8 cellular contexts compared by ENCODE assay signal in genomic region chr1:212284744-212285684, GRCh38. TPM values are rescaled to one million over a fixed set of nuclear protein-coding genes. Genes with fewer than 3 reads are reported as not detected.
DNase-seq lines count a peak whose midpoint lies in the region; ATAC-seq and TF ChIP-seq lines count a peak whose summit lies in the region.

PPP2R5A (plus strand) TSS chr1:212285410; CDS start chr1:212286111, 701 bp downstream.

- H3K79me2 ChIP-seq in KMS-11 (ENCODE audit: insufficient read depth, low read depth), result peaks cover 36% of the 10 kb centered on the region

- TF ChIP-seq POLR2A in Peyer's patch (IDR thresholded peaks at IDR 0.05), result peak; percentile 93 to 98
- TF ChIP-seq POLR2A in esophagus muscularis mucosa (IDR thresholded peaks at IDR 0.05; ENCODE audit: low read depth), result peak; percentile 90

- peak within 1 kb of the TSS; percentile 86 for H3K4me2 ChIP-seq in KMS-11

- H3K4me3 ChIP-seq in KMS-11 (IDR thresholded peaks at IDR 0.05; ENCODE audit: insufficient read depth, low read depth, low read length) (peak within 1 kb of the TSS; percentile 95), Peyer's patch (peak within 1 kb of the TSS; percentile 84 to 100 (median 90)), esophagus muscularis mucosa (peak within 1 kb of the TSS; percentile 78 to 95 (median 92))

- WGBS in esophagus muscularis mucosa, result 0% methylated on average over 22 of the region's 92 CpGs

- no peaks in the 10 kb centered on the region for H3K27me3 Mint-ChIP-seq in activated T-cell treated with anti-CD3 and anti-CD28 coated beads, Interleukin-2, amount 50 U/mL, for 72 hours (ENCODE audit: low read depth)

- TF ChIP-seq CTCF in KMS-11 (conservative IDR thresholded peaks at IDR 0.05; ENCODE audit: low read depth, low read length), result peak; percentile 73
- TF ChIP-seq CTCF in Peyer's patch (IDR thresholded peaks at IDR 0.05), result peak in 5 of 6 experiments; percentile 26 to 48 (median 42)
- peak in 2 of 3 experiments; percentile 21 to 22 for TF ChIP-seq CTCF in esophagus muscularis mucosa (IDR thresholded peaks at IDR 0.05)

- peaks cover 4 to 6% of the 10 kb centered on the region in 2 donors for H3K36me3 Mint-ChIP-seq in activated T-cell treated with anti-CD3 and anti-CD28 coated beads, Interleukin-2, amount 50 U/mL, for 72 hours (ENCODE audit: insufficient read depth in 2 of 2)
- H3K36me3 Mint-ChIP-seq in stimulated activated effector memory CD8-positive, alpha-beta T cell treated with anti-CD3 and anti-CD28 coated beads, Interleukin-12 subunit alpha, Interleukin-12 subunit beta, amount 100 ng/mL, for 72 hours, result peaks cover 16% of the 10 kb centered on the region

- H3K27ac Mint-ChIP-seq in activated T-cell treated with anti-CD3 and anti-CD28 coated beads, Interleukin-2, amount 50 U/mL, for 72 hours, result peak within 1 kb of the TSS; percentile 99
- H3K27ac Mint-ChIP-seq in stimulated activated effector memory CD8-positive, alpha-beta T cell treated with anti-CD3 and anti-CD28 coated beads, Interleukin-12 subunit alpha, Interleukin-12 subunit beta, amount 100 ng/mL, for 72 hours, result peak within 1 kb of the TSS; percentile 95

- H3K27me3 ChIP-seq in KMS-11 (ENCODE audit: insufficient read depth, low read depth) (no peaks in the 10 kb centered on the region), Peyer's patch (no peaks in the 10 kb centered on the region), esophagus muscularis mucosa (no peaks in the 10 kb centered on the region)

- no peak for TF ChIP-seq EP300 in esophagus muscularis mucosa (IDR thresholded peaks at IDR 0.05)

- H3K9me3 Mint-ChIP-seq in activated T-cell treated with anti-CD3 and anti-CD28 coated beads, Interleukin-2, amount 50 U/mL, for 72 hours, result no peaks in the 10 kb centered on the region
- H3K9me3 Mint-ChIP-seq in stimulated activated effector memory CD8-positive, alpha-beta T cell treated with anti-CD3 and anti-CD28 coated beads, Interleukin-12 subunit alpha, Interleukin-12 subunit beta, amount 100 ng/mL, for 72 hours, result no peaks in the 10 kb centered on the region

- H3K36me3 ChIP-seq in KMS-11 (ENCODE audit: insufficient read depth) (no peaks in the 10 kb centered on the region), Peyer's patch (no peaks in the 10 kb centered on the region), esophagus muscularis mucosa (no peaks in the 10 kb centered on the region)

- peak; percentile 92 for ATAC-seq in GM21723 (IDR thresholded peaks at IDR 0.05; ENCODE audit: unreplicated experiment)
- ATAC-seq in activated T-cell treated with anti-CD3 and anti-CD28 coated beads, Interleukin-2, amount 50 U/mL, for 72 hours (replicated peaks in 1 of 2), result peak; percentile 88 to 90
- peak; percentile 94 for ATAC-seq in stimulated activated effector memory CD8-positive, alpha-beta T cell treated with anti-CD3 and anti-CD28 coated beads, Interleukin-12 subunit alpha, Interleukin-12 subunit beta, amount 100 ng/mL, for 72 hours

- H3K4me3 Mint-ChIP-seq in activated T-cell treated with anti-CD3 and anti-CD28 coated beads, Interleukin-2, amount 50 U/mL, for 72 hours, result peak within 1 kb of the TSS; percentile 100
- H3K4me3 Mint-ChIP-seq in stimulated activated effector memory CD8-positive, alpha-beta T cell treated with anti-CD3 and anti-CD28 coated beads, Interleukin-12 subunit alpha, Interleukin-12 subunit beta, amount 100 ng/mL, for 72 hours, result peak within 1 kb of the TSS; percentile 94

- peaks cover 42% of the 10 kb centered on the region for H3K4me1 Mint-ChIP-seq in activated T-cell treated with anti-CD3 and anti-CD28 coated beads, Interleukin-2, amount 50 U/mL, for 72 hours (ENCODE audit: low read depth)
- peaks cover 46% of the 10 kb centered on the region for H3K4me1 Mint-ChIP-seq in stimulated activated effector memory CD8-positive, alpha-beta T cell treated with anti-CD3 and anti-CD28 coated beads, Interleukin-12 subunit alpha, Interleukin-12 subunit beta, amount 100 ng/mL, for 72 hours

- H4K20me1 ChIP-seq in KMS-11 (ENCODE audit: insufficient read depth), result no peaks in the 10 kb centered on the region

- H3K9me3 ChIP-seq in Peyer's patch (no peaks in the 10 kb centered on the region), esophagus muscularis mucosa (no peaks in the 10 kb centered on the region)

- H3K9ac ChIP-seq in KMS-11, result peak within 1 kb of the TSS; percentile 83

- DNase-seq in DMS79 (lab: John Stamatoyannopoulos, UW) (peak; percentile 96), Peyer's patch (peak; percentile 98 to 99 (median 99)), esophagus muscularis mucosa (ENCODE audit: extremely low spot score) (peak; percentile 100), myocyte (ENCODE audit: low read depth) (peak; percentile 99)
- peak; percentile 98 to 99 for DNase-seq in activated T-cell treated with anti-CD3 and anti-CD28 coated beads, Interleukin-2, amount 50 U/mL, for 72 hours
- peak; percentile 88 to 98 for DNase-seq in stimulated activated effector memory CD8-positive, alpha-beta T cell treated with anti-CD3 and anti-CD28 coated beads, Interleukin-12 subunit alpha, Interleukin-12 subunit beta, amount 100 ng/mL, for 72 hours (ENCODE audit: low spot score in 2 of 2)

- intact Hi-C loops in esophagus muscularis mucosa (cut with DNase I), result loop anchor here (5.0 kb wide), 1 partner anchor 43 kb away; no protein-coding TSS in a partner anchor

- H3K27ac ChIP-seq in KMS-11 (peak within 1 kb of the TSS; percentile 87), Peyer's patch (peak within 1 kb of the TSS; percentile 99 to 100 (median 100)), esophagus muscularis mucosa (replicated peaks in 1 of 4) (peak within 1 kb of the TSS; percentile 94 to 100 (median 99))

- H3K4me1 ChIP-seq in KMS-11 (ENCODE audit: low read depth, poor library complexity, severe bottlenecking), result peaks cover 37% of the 10 kb centered on the region
- peaks cover 6 to 23% (median 15%) of the 10 kb centered on the region in 4 donors for H3K4me1 ChIP-seq in Peyer's patch
- peaks cover 30 to 38% (median 34%) of the 10 kb centered on the region in 4 donors for H3K4me1 ChIP-seq in esophagus muscularis mucosa

- H2AFZ ChIP-seq in KMS-11 (ENCODE audit: low read depth), result peak within 1 kb of the TSS; percentile 87

RNA-seq across cellular contexts. Expression of gene PPP2R5A, which starts in this region (rescaled TPM):
- total RNA-seq in Peyer's patch (10 to 100 TPM; 38.9 to 51.8 (median 45.3) TPM), esophagus muscularis mucosa (10 to 100 TPM; 57.0 to 63.5 (median 58.9) TPM), myocyte (13.8 and 29.8 TPM in 2 replicates)
- total RNA-seq in activated T-cell treated with anti-CD3 and anti-CD28 coated beads, Interleukin-2, amount 50 U/mL, for 72 hours, result 10 to 100 TPM; 43.7 to 52.0 TPM
- polyA plus RNA-seq in myocyte (2012), result 4.6 TPM

Comparison
In these comparisons a context has a peak if more than half of its experiments do, and no peak if none do; other contexts are left out.
1. Peak in every context shown above with its lines: DNase-seq, ATAC-seq, H3K4me3 ChIP-seq and H3K27ac ChIP-seq.
2. CTCF ChIP-seq: peak in every context shown above with its lines; median percentile 73 in KMS-11; 42 in Peyer's patch; 22 in esophagus muscularis mucosa.